In genomic region chr5:168290902-168291280, GRCh38 we compare ENCODE assay signal across 1 cellular context.
TF ChIP-seq lines count a peak whose summit lies in the region.

No MANE protein-coding gene starts in this region.

TF ChIP-seq in IMR-90, 13 proteins besides CTCF, POLR2A, EP300 and RAD21 (continued from another document):
- TF ChIP-seq ELK1 (IDR thresholded peaks at IDR 0.05; ENCODE audit: borderline replicate concordance, low read depth, low read length) = no peak
- TF ChIP-seq SMC3 (IDR thresholded peaks at IDR 0.05; ENCODE audit: low read depth, low read length) = no peak
- no peak for TF ChIP-seq USF2 (IDR thresholded peaks at IDR 0.05; ENCODE audit: low read depth, low read length)
- no peak for TF ChIP-seq MXI1 (IDR thresholded peaks at IDR 0.05; ENCODE audit: borderline replicate concordance, low read depth, low read length)
- TF ChIP-seq CHD1 (IDR thresholded peaks at IDR 0.05; ENCODE audit: low read depth, low read length) = no peak
- no peak for TF ChIP-seq NFE2L2 (IDR thresholded peaks at IDR 0.05; ENCODE audit: low read depth, low read length)
TF ChIP-seq in IMR-90: peak in this region for 0.
